Comparison of ENCODE assay signal across 8 cellular contexts in the genomic region with DNA sequence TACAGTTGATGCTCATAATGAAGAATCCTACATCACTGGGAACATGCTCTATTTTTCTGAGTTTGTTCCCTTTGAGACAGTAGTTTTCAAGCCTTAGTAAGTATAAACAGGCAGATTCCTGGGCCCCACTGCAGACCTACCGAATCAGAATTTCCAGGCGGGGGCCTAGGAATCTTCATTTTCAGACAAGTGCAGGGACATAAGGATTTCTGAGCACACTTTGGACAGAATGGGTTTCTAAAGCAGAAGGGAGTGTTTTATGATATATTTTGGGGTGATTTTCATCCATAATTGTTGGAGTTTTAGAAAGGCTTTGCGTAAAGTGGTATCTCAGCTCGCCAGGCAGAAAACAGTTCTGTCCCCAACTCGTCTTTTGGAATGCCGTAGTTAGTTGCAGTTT. TPM values are rescaled to one million over a fixed set of nuclear protein-coding genes. Genes with fewer than 3 reads are reported as not detected.
DNase-seq lines count a peak whose midpoint lies in the region; ATAC-seq and TF ChIP-seq lines count a peak whose summit lies in the region.
"Not testable (repeated sequence)": the region's sequence is repeated elsewhere in the genome, so short reads cannot be mapped to it uniquely, and the experiment has no call there.

No MANE protein-coding gene starts in this region.

- peak overlapping the region; percentile 32 to 67 (median 52); a peak in 19 of 20 replicates for H3K4me3 ChIP-seq in BLaER1 treated with 17β-estradiol and CSF1 and Interleukin-3, amounts not matched to agents 10 nM and 100 nM
- H3K4me3 ChIP-seq in OCI-LY1 (ENCODE audit: low read depth, low read length, poor library complexity, severe bottlenecking) (peak overlapping the region; percentile 54), astrocyte of the cerebellum (ENCODE audit: low read depth, low read length) (peak overlapping the region; percentile 33), fibroblast of lung (replicated peaks in 1 of 4; ENCODE audit: control extremely low read depth in 1 of 4, insufficient read depth in 1 of 4, low read depth in 3 of 4, low read length in 4 of 4) (peak overlapping the region; percentile 1 to 67 (median 38)), skeletal muscle satellite cell (ENCODE audit: low read length) (peak overlapping the region; percentile 51)

- TF ChIP-seq CTCF in H9 (conservative IDR thresholded peaks at IDR 0.05); OCI-LY1 (IDR thresholded peaks at IDR 0.05; ENCODE audit: low read length); astrocyte of the cerebellum (IDR thresholded peaks at IDR 0.05; ENCODE audit: low read depth, low read length, missing control alignments); fibroblast of lung (conservative IDR thresholded peaks at IDR 0.05 in 1 of 2, IDR thresholded peaks at IDR 0.05 in 1 of 2; ENCODE audit: low read depth in 1 of 2, low read length in 2 of 2): not testable (repeated sequence)

- peaks cover 14 to 25% (median 22%) of the 10 kb centered on the region in 10 experiments for H3K4me1 ChIP-seq in BLaER1 treated with 17β-estradiol and CSF1 and Interleukin-3, amounts not matched to agents 10 nM and 100 nM
- not testable (repeated sequence) for H3K4me1 ChIP-seq in H9 (ENCODE audit: insufficient read depth, low read length); fibroblast of lung (ENCODE audit: control insufficient read depth, extremely low read depth, insufficient read depth, low read length)
- H3K4me1 ChIP-seq in OCI-LY1 (ENCODE audit: insufficient read depth, low read length, severe bottlenecking) (peaks cover 24% of the 10 kb centered on the region), skeletal muscle satellite cell (ENCODE audit: control insufficient read depth, insufficient read depth, low read length) (peaks cover 17% of the 10 kb centered on the region)

- not testable (repeated sequence) for H3K23ac ChIP-seq in H9 (ENCODE audit: insufficient read length, low read depth, low read length)

- not testable (repeated sequence) for H3K9me3 Mint-ChIP-seq in H9; activated CD4-positive, alpha-beta T cell treated with anti-CD3 and anti-CD28 coated beads, Interleukin-2, amount 10 ng/mL, durations not matched to agents 7 days and 5 days; naive B cell

- H3K9me2 ChIP-seq in OCI-LY1 (ENCODE audit: low read depth, low read length) = not testable (repeated sequence)

- not testable (repeated sequence) for H3F3A ChIP-seq in OCI-LY1 (ENCODE audit: insufficient read depth, low read length)

- H3K56ac ChIP-seq in H9 (ENCODE audit: insufficient read length, low read depth, low read length) = not testable (repeated sequence)

- not testable (repeated sequence) for H3K14ac ChIP-seq in H9 (ENCODE audit: insufficient read depth, low read length)

- not testable (repeated sequence) for H3K79me1 ChIP-seq in H9 (ENCODE audit: insufficient read depth, low read depth, low read length, poor library complexity, severe bottlenecking)

- not testable (repeated sequence) for H2BK20ac ChIP-seq in H9 (ENCODE audit: low read depth, low read length, poor library complexity, severe bottlenecking)

- H3K4me1 Mint-ChIP-seq in H9 = peaks cover 16 to 18% of the 10 kb centered on the region in 2 experiments
- H3K4me1 Mint-ChIP-seq in activated CD4-positive, alpha-beta T cell treated with anti-CD3 and anti-CD28 coated beads, Interleukin-2, amount 10 ng/mL, durations not matched to agents 7 days and 5 days = peaks cover 28% of the 10 kb centered on the region
- H3K4me1 Mint-ChIP-seq in naive B cell = peaks cover 19 to 30% (median 22%) of the 10 kb centered on the region in 3 donors

- H2BK15ac ChIP-seq in H9 (ENCODE audit: low read depth, low read length) = not testable (repeated sequence)

- H2AFZ ChIP-seq in H9 (ENCODE audit: low read length); OCI-LY1 (ENCODE audit: low read length); fibroblast of lung (ENCODE audit: low read length): not testable (repeated sequence)

- in situ Hi-C loops in astrocyte of the cerebellum (cut with HindIII; ENCODE audit: low sequenced_read_pairs) = not testable (repeated sequence)

- not testable (repeated sequence) for H3K27me3 ChIP-seq in BLaER1 treated with 17β-estradiol and CSF1 and Interleukin-3, amounts not matched to agents 10 nM and 100 nM; H9 (ENCODE audit: insufficient read depth, low read length); OCI-LY1 (ENCODE audit: insufficient read depth, low read length); fibroblast of lung (ENCODE audit: control insufficient read depth, insufficient read depth, low read length); skeletal muscle satellite cell (ENCODE audit: control insufficient read depth, insufficient read depth, low read length)

- peaks cover 13% of the 10 kb centered on the region for H3K27me3 Mint-ChIP-seq in H9 (ENCODE audit: low read depth)
- peaks cover 28% of the 10 kb centered on the region for H3K27me3 Mint-ChIP-seq in activated CD4-positive, alpha-beta T cell treated with anti-CD3 and anti-CD28 coated beads, Interleukin-2, amount 10 ng/mL, durations not matched to agents 7 days and 5 days
- H3K27me3 Mint-ChIP-seq in naive B cell = not testable (repeated sequence)

- not testable (repeated sequence) for ATAC-seq in naive B cell (ENCODE audit: low read depth in 2 of 2)

- peaks cover 35 to 49% (median 39%) of the 10 kb centered on the region in 11 experiments for H3K36me3 ChIP-seq in BLaER1 treated with 17β-estradiol and CSF1 and Interleukin-3, amounts not matched to agents 10 nM and 100 nM
- H3K36me3 ChIP-seq in OCI-LY1 (ENCODE audit: insufficient read depth, low read length) (peaks cover 39% of the 10 kb centered on the region), skeletal muscle satellite cell (ENCODE audit: insufficient read depth, low read length) (peaks cover 29% of the 10 kb centered on the region)
- not testable (repeated sequence) for H3K36me3 ChIP-seq in fibroblast of lung (ENCODE audit: control insufficient read depth, insufficient read depth, low read length)

- DNase-seq in H9; activated CD4-positive, alpha-beta T cell treated with anti-CD3 and anti-CD28 coated beads, Interleukin-2, amount 10 ng/mL, durations not matched to agents 7 days and 5 days; astrocyte of the cerebellum (ENCODE audit: low read depth); fibroblast of lung (ENCODE audit: low read depth in 2 of 2); naive B cell: not testable (repeated sequence)

- H2BK5ac ChIP-seq in H9 (ENCODE audit: insufficient read length, low read length) = not testable (repeated sequence)

- H3K79me2 ChIP-seq in H9 (ENCODE audit: insufficient read depth, low read length) = not testable (repeated sequence)
- H3K79me2 ChIP-seq in OCI-LY1 (ENCODE audit: insufficient read depth, low read length) = peaks cover 23% of the 10 kb centered on the region; the same call in 1 of the 2 replicates
- peaks cover 28% of the 10 kb centered on the region for H3K79me2 ChIP-seq in fibroblast of lung (ENCODE audit: control insufficient read depth, insufficient read depth, low read length)

- H3K4me3 Mint-ChIP-seq in H9 (peak overlapping the region; percentile 49 to 63), naive B cell (peak overlapping the region in 7 of 8 donors; percentile 4 to 70 (median 47))
- H3K4me3 Mint-ChIP-seq in activated CD4-positive, alpha-beta T cell treated with anti-CD3 and anti-CD28 coated beads, Interleukin-2, amount 10 ng/mL, durations not matched to agents 7 days and 5 days = peak overlapping the region; percentile 69

- CTCF ChIA-PET in activated CD4-positive, alpha-beta T cell treated with anti-CD3 and anti-CD28 coated beads, Interleukin-2, amount 10 ng/mL, durations not matched to agents 7 days and 5 days (lab: Charles Lee) = not testable (repeated sequence)

- peak overlapping the region; percentile 26 to 67 (median 48); a peak in 15 of 22 replicates for H3K9ac ChIP-seq in BLaER1 treated with 17β-estradiol and CSF1 and Interleukin-3, amounts not matched to agents 10 nM and 100 nM
- not testable (repeated sequence) for H3K9ac ChIP-seq in H9 (ENCODE audit: extremely low read depth, insufficient read length, low read length); fibroblast of lung (ENCODE audit: insufficient read depth, low read length)
- H3K9ac ChIP-seq in OCI-LY1 (ENCODE audit: low read length) (peak overlapping the region; percentile 50), skeletal muscle satellite cell (ENCODE audit: low read depth, low read length) (peak overlapping the region; percentile 26)

- peak overlapping the region in 5 of 11 experiments; percentile 25 to 35 (median 26); a peak in 3 of 22 replicates for H3K27ac ChIP-seq in BLaER1 treated with 17β-estradiol and CSF1 and Interleukin-3, amounts not matched to agents 10 nM and 100 nM
- H3K27ac ChIP-seq in H9 (ENCODE audit: insufficient read length, low read depth, low read length); OCI-LY1 (ENCODE audit: low read depth, low read length, poor library complexity, severe bottlenecking); fibroblast of lung (ENCODE audit: insufficient read depth, low read length): not testable (repeated sequence)

- not testable (repeated sequence) for H2BK12ac ChIP-seq in H9 (ENCODE audit: insufficient read length, low read depth, low read length)

- not testable (repeated sequence) for H3K27ac Mint-ChIP-seq in H9
- H3K27ac Mint-ChIP-seq in activated CD4-positive, alpha-beta T cell treated with anti-CD3 and anti-CD28 coated beads, Interleukin-2, amount 10 ng/mL, durations not matched to agents 7 days and 5 days = peak overlapping the region; percentile 58
- H3K27ac Mint-ChIP-seq in naive B cell = peak overlapping the region in 2 of 6 donors; percentile 28 to 72

- not testable (repeated sequence) for H3K4ac ChIP-seq in H9 (ENCODE audit: low read depth, low read length)

- not testable (repeated sequence) for H3K9me3 ChIP-seq in BLaER1 treated with 17β-estradiol and CSF1 and Interleukin-3, amounts not matched to agents 10 nM and 100 nM (replicated peaks in 1 of 11); H9 (ENCODE audit: control insufficient read depth, low read depth, low read length); OCI-LY1 (ENCODE audit: low read length); fibroblast of lung (ENCODE audit: control insufficient read depth, insufficient read depth, low read depth, low read length); skeletal muscle satellite cell (replicated peaks; ENCODE audit: low read length)

- no CpG with 5 or more reads among the region's 6 CpGs for WGBS in H9 (ENCODE audit: extremely low coverage, insufficient read length, low lambda C conversion rate)

- not testable (repeated sequence) for H3K23me2 ChIP-seq in H9 (ENCODE audit: insufficient read length, low read depth, low read length, poor library complexity, severe bottlenecking)

- POLR2A ChIA-PET in activated CD4-positive, alpha-beta T cell treated with anti-CD3 and anti-CD28 coated beads, Interleukin-2, amount 10 ng/mL, durations not matched to agents 7 days and 5 days (lab: Charles Lee) = not testable (repeated sequence)

- H3K4me2 ChIP-seq in BLaER1 treated with 17β-estradiol and CSF1 and Interleukin-3, amounts not matched to agents 10 nM and 100 nM = peak overlapping the region; percentile 66 to 88 (median 81)
- H3K4me2 ChIP-seq in H9 (ENCODE audit: insufficient read depth, insufficient read length, low read length) = not testable (repeated sequence)
- H3K4me2 ChIP-seq in OCI-LY1 (ENCODE audit: low read length) = peak overlapping the region; percentile 68
- H3K4me2 ChIP-seq in fibroblast of lung (ENCODE audit: extremely low read depth, insufficient read depth, low read length) = peak overlapping the region; percentile 59
- peak overlapping the region; percentile 75 for H3K4me2 ChIP-seq in skeletal muscle satellite cell (ENCODE audit: low read length)

- not testable (repeated sequence) for H4K8ac ChIP-seq in H9 (replicated peaks; ENCODE audit: insufficient read length, low read depth, low read length)

- H4K91ac ChIP-seq in H9 (ENCODE audit: insufficient read length, low read depth, low read length) = not testable (repeated sequence)

- not testable (repeated sequence) for H3T11ph ChIP-seq in H9 (ENCODE audit: low read length)

- H3K18ac ChIP-seq in H9 (ENCODE audit: insufficient read length, low read depth, low read length) = not testable (repeated sequence)

- not testable (repeated sequence) for H2AK5ac ChIP-seq in H9 (ENCODE audit: insufficient read length, low read length)

- peaks cover 12 to 43% (median 33%) of the 10 kb centered on the region in 11 experiments; a peak in 17 of 22 replicates for H4K20me1 ChIP-seq in BLaER1 treated with 17β-estradiol and CSF1 and Interleukin-3, amounts not matched to agents 10 nM and 100 nM
- not testable (repeated sequence) for H4K20me1 ChIP-seq in H9 (ENCODE audit: control insufficient read depth, insufficient read depth, insufficient read length); OCI-LY1 (ENCODE audit: insufficient read depth, low read length); fibroblast of lung (ENCODE audit: control insufficient read depth, extremely low read depth, insufficient read depth, low read length)

- not testable (repeated sequence) for H2BK120ac ChIP-seq in H9 (ENCODE audit: low read depth, low read length, poor library complexity, severe bottlenecking)

- not testable (repeated sequence) for H4K5ac ChIP-seq in H9 (ENCODE audit: insufficient read length, low read depth, low read length)

- H3K36me3 Mint-ChIP-seq in H9 (ENCODE audit: insufficient read depth in 1 of 3, low read depth in 3 of 3) = peaks cover 13 to 41% (median 41%) of the 10 kb centered on the region in 3 experiments
- H3K36me3 Mint-ChIP-seq in activated CD4-positive, alpha-beta T cell treated with anti-CD3 and anti-CD28 coated beads, Interleukin-2, amount 10 ng/mL, durations not matched to agents 7 days and 5 days (ENCODE audit: low read depth) = peaks cover 32% of the 10 kb centered on the region
- H3K36me3 Mint-ChIP-seq in naive B cell = not testable (repeated sequence)

RNA-seq across cellular contexts. Expression of a gene that starts 1.4 kb away (rescaled TPM):
- total RNA-seq in H9 (2021) (33.3 and 37.6 TPM in 2 replicates), fibroblast of lung (17.3 and 18.2 TPM in 2 replicates)
- total RNA-seq in activated CD4-positive, alpha-beta T cell treated with anti-CD3 and anti-CD28 coated beads, Interleukin-2, amount 10 ng/mL, durations not matched to agents 7 days and 5 days = 10 to 100 TPM; 13.9 to 15.4 TPM
- polyA plus RNA-seq in fibroblast of lung (7.8 and 8.2 TPM in 2 replicates), naive B cell (ENCODE audit: low read depth in 6 of 6) (1 to 10 TPM; 5.7 to 8.2 (median 6.2) TPM)
- 8.5 and 9.0 TPM in 2 replicates for polyA plus RNA-seq in fibroblast of lung (2012)
- 0.39 and 0.63 TPM in 2 replicates for polyA minus RNA-seq in fibroblast of lung (ENCODE audit: low replicate concordance)
- total RNA-seq in skeletal muscle satellite cell (2012; rRNA removed) = 12.2 and 15.9 TPM in 2 replicates

RNA-seq across cellular contexts. Expression of a gene that starts 42.1 kb away (rescaled TPM):
- total RNA-seq in H9 (2021) = 71.2 and 76.4 TPM in 2 replicates
- 10 to 100 TPM; 62.2 to 66.6 TPM for total RNA-seq in activated CD4-positive, alpha-beta T cell treated with anti-CD3 and anti-CD28 coated beads, Interleukin-2, amount 10 ng/mL, durations not matched to agents 7 days and 5 days
- total RNA-seq in fibroblast of lung = 57.0 and 74.6 TPM in 2 replicates
- polyA plus RNA-seq in fibroblast of lung = 23.7 and 30.0 TPM in 2 replicates
- 11.3 and 13.5 TPM in 2 replicates for polyA plus RNA-seq in fibroblast of lung (2012)
- 16.5 and 25.3 TPM in 2 replicates for polyA minus RNA-seq in fibroblast of lung (ENCODE audit: low replicate concordance)
- 10 to 100 TPM; 32.2 to 40.4 (median 38.2) TPM for polyA plus RNA-seq in naive B cell (ENCODE audit: low read depth in 6 of 6)
- 45.0 and 48.9 TPM in 2 replicates for total RNA-seq in skeletal muscle satellite cell (2012; rRNA removed)
